ENCODE assay signal across 19 cellular contexts in genomic region chr1:115666702-115667101, GRCh38. TPM values are rescaled to one million over a fixed set of nuclear protein-coding genes. Genes with fewer than 3 reads are reported as not detected.
A peak's percentile ranks its signal among the peaks of the same experiment; 100 is the strongest.
DNase-seq lines count a peak whose midpoint lies in the region; TF ChIP-seq lines count a peak whose summit lies in the region.
"Had no signal": no experiment of that assay in that cellular context is flagged by ENCODE, and none has a peak within 500 bp of the region (broad histone marks: within the 10 kb centered on the region; RNA-seq: fewer than 3 reads in every experiment).

No MANE protein-coding gene starts in this region.

- H3K9me3 ChIP-seq in endodermal cell (ENCODE audit: control insufficient read depth, low read length) (peaks cover 6% of the 10 kb centered on the region), suprapubic skin (no peaks in the 10 kb centered on the region)
- H3K9me3 ChIP-seq: ovary had no signal

- peak overlapping the region; percentile 65 for H3K27ac Mint-ChIP-seq in endodermal cell
- H3K27ac Mint-ChIP-seq: activated T-helper 17 cell treated with anti-CD3 and anti-CD28 coated beads, Interleukin-2, amount 50 U/mL, for 72 hours; HFFc6; type B pancreatic cell had no signal

- WGBS in endodermal cell (ENCODE audit: insufficient coverage in 1 of 2, insufficient read length in 1 of 2), 2 experiments, result 95 to 100% methylated on average over 1 to 4 of the region's 4 CpGs
- 79% methylated on average over 4 of the region's 4 CpGs for WGBS in suprapubic skin
- 64 to 78% methylated on average over 4 of the region's 4 CpGs for WGBS in lower leg skin, 2 donors

- no peaks in the 10 kb centered on the region for H3K27me3 ChIP-seq in endodermal cell (ENCODE audit: control insufficient read depth, insufficient read depth, low read length, poor library complexity, severe bottlenecking)
- no peaks in the 10 kb centered on the region for H3K27me3 ChIP-seq in suprapubic skin
- H3K27me3 ChIP-seq: BLaER1 treated with 17β-estradiol and CSF1 and Interleukin-3, amounts not matched to agents 10 nM and 100 nM; MG63; ovary had no signal

- intact Hi-C loops in lower leg skin (cut with DNase I; ENCODE audit: low total_unique reads), result no loop called here

- peaks cover 14% of the 10 kb centered on the region for H3K4me1 Mint-ChIP-seq in endodermal cell
- H3K4me1 Mint-ChIP-seq: activated T-helper 17 cell treated with anti-CD3 and anti-CD28 coated beads, Interleukin-2, amount 50 U/mL, for 72 hours had no signal

- H3K4me3 Mint-ChIP-seq in endodermal cell, result no peak overlapping the region
- H3K4me3 Mint-ChIP-seq: activated T-helper 17 cell treated with anti-CD3 and anti-CD28 coated beads, Interleukin-2, amount 50 U/mL, for 72 hours; HFFc6; type B pancreatic cell had no signal

- TF ChIP-seq EP300 in suprapubic skin (IDR thresholded peaks at IDR 0.05), result no peak

- H3K9ac ChIP-seq in endodermal cell (ENCODE audit: extremely low read depth, low read length, poor library complexity, severe bottlenecking), result no peak overlapping the region
- H3K9ac ChIP-seq: BLaER1 treated with 17β-estradiol and CSF1 and Interleukin-3, amounts not matched to agents 10 nM and 100 nM had no signal

- H3K4me3 ChIP-seq in endodermal cell (ENCODE audit: low read length) (no peak overlapping the region), suprapubic skin (no peak overlapping the region), lower leg skin (ENCODE audit: low read depth, poor library complexity, severe bottlenecking) (no peak overlapping the region)
- H3K4me3 ChIP-seq: BLaER1 treated with 17β-estradiol and CSF1 and Interleukin-3, amounts not matched to agents 10 nM and 100 nM; MG63; ovary; PC-9; SK-N-MC had no signal

- no peak overlapping the region for H3K27ac ChIP-seq in endodermal cell (ENCODE audit: low read depth, low read length)
- H3K27ac ChIP-seq in suprapubic skin, result peak overlapping the region; percentile 7
- H3K27ac ChIP-seq: 22Rv1; BLaER1 treated with 17β-estradiol and CSF1 and Interleukin-3, amounts not matched to agents 10 nM and 100 nM; ovary; SK-N-MC had no signal

- H3K4me1 ChIP-seq in endodermal cell (ENCODE audit: control insufficient read depth, insufficient read depth, low read length) (peaks cover 7% of the 10 kb centered on the region), suprapubic skin (peaks cover 28% of the 10 kb centered on the region)

- TF ChIP-seq CTCF in endodermal cell (conservative IDR thresholded peaks at IDR 0.05) (no peak), suprapubic skin (IDR thresholded peaks at IDR 0.05) (no peak), lower leg skin (IDR thresholded peaks at IDR 0.05) (no peak)

- no peaks in the 10 kb centered on the region for H3K27me3 Mint-ChIP-seq in endodermal cell (ENCODE audit: insufficient read depth)
- H3K27me3 Mint-ChIP-seq: activated T-helper 17 cell treated with anti-CD3 and anti-CD28 coated beads, Interleukin-2, amount 50 U/mL, for 72 hours; type B pancreatic cell had no signal

- TF ChIP-seq POLR2A in suprapubic skin (IDR thresholded peaks at IDR 0.05) (no peak), lower leg skin (IDR thresholded peaks at IDR 0.05) (no peak)

- peaks cover 93% of the 10 kb centered on the region for H3K36me3 Mint-ChIP-seq in endodermal cell (ENCODE audit: low read depth)

- H3K9me3 Mint-ChIP-seq in endodermal cell, result no peaks in the 10 kb centered on the region
- H3K9me3 Mint-ChIP-seq: activated T-helper 17 cell treated with anti-CD3 and anti-CD28 coated beads, Interleukin-2, amount 50 U/mL, for 72 hours; type B pancreatic cell had no signal

- H3K36me3 ChIP-seq in endodermal cell (ENCODE audit: control insufficient read depth, insufficient read depth, low read length) (peaks cover 99% of the 10 kb centered on the region), suprapubic skin (peaks cover 37% of the 10 kb centered on the region)
- H3K36me3 ChIP-seq: ovary had no signal

- DNase-seq in DMS 273 (lab: John Stamatoyannopoulos, UW; ENCODE audit: unreplicated experiment), result peak; percentile 24
- DNase-seq in DMS 273 treated with DMSO at 0.1 percent for 48 hours (lab: John Stamatoyannopoulos, UW), result no peak
- DNase-seq in endodermal cell, result no peak
- DNase-seq in medulla oblongata (ENCODE audit: extremely low spot score), result peak; percentile 60
- no peak for DNase-seq in suprapubic skin (ENCODE audit: low spot score in 2 of 2)
- no peak for DNase-seq in NCI-H1694 treated with DMSO at 0.1 percent for 48 hours (lab: John Stamatoyannopoulos, UW)
- DNase-seq in amniotic stem cell (lab: John Stamatoyannopoulos, UW), result no peak
- no peak for DNase-seq in lower leg skin (ENCODE audit: low spot score in 2 of 2)
- DNase-seq: activated CD4-positive, alpha-beta T cell treated with anti-CD3 and anti-CD28 coated beads for 1 hour; HFFc6; MG63; ovary; PC-9; T-helper 9 cell had no signal

RNA-seq across cellular contexts. Expression of gene VANGL1, which starts 24.9 kb away (rescaled TPM):
- total RNA-seq in endodermal cell (10 to 100 TPM; 47.2 to 66.4 TPM), suprapubic skin (10 to 100 TPM; 17.7 to 33.6 (median 26.2) TPM), lower leg skin (10 to 100 TPM in 3 of 4 donors, 1 to 10 TPM in 1; 9.5 to 22.2 (median 17.2) TPM)
- polyA plus RNA-seq in endodermal cell (2013, experiment 1 of 2), result 14.6 TPM
- 16.4 TPM for polyA plus RNA-seq in endodermal cell (2013, experiment 2 of 2)

Comparison
In these comparisons a context has a peak if more than half of its experiments do, and no peak if none do; other contexts are left out.
1. DNase-seq: peak in DMS 273 (single experiment) and medulla oblongata (single experiment); none in DMS 273 treated with DMSO at 0.1 percent for 48 hours (single experiment), endodermal cell (single experiment), suprapubic skin (0 of 2), NCI-H1694 treated with DMSO at 0.1 percent for 48 hours (single experiment), amniotic stem cell (single experiment) and lower leg skin (0 of 2).